Comparison of ENCODE assay signal across 25 cellular contexts in genomic region chr1:10061276-10061675, GRCh38. TPM values are rescaled to one million over a fixed set of nuclear protein-coding genes. Genes with fewer than 3 reads are reported as not detected.
DNase-seq lines count a peak whose midpoint lies in the region; FAIRE-seq and TF ChIP-seq lines count a peak whose summit lies in the region.
"Had no signal": no experiment of that assay in that cellular context is flagged by ENCODE, and none has a peak within 500 bp of the region (broad histone marks: within the 10 kb centered on the region; RNA-seq: fewer than 3 reads in every experiment).

No MANE protein-coding gene starts in this region.

- TF ChIP-seq CTCF in RWPE1 (conservative IDR thresholded peaks at IDR 0.05; ENCODE audit: low read depth), result no peak
- TF ChIP-seq CTCF in H1 (IDR thresholded peaks at IDR 0.05; ENCODE audit: control extremely low read depth in 1 of 3, insufficient read depth in 1 of 3, low read depth in 1 of 3, low read length in 3 of 3), result no peak
- TF ChIP-seq CTCF in D721Med (IDR thresholded peaks at IDR 0.05; ENCODE audit: insufficient read depth, missing control alignments), result no peak
- TF ChIP-seq CTCF in SK-N-SH (IDR thresholded peaks at IDR 0.05), result no peak

- H3K4me1 ChIP-seq in H1 (replicated peaks in 1 of 4; ENCODE audit: control insufficient read depth in 3 of 4, insufficient read depth in 4 of 4, low read length in 3 of 4) (peaks cover 2 to 8% (median 4%) of the 10 kb centered on the region in 4 experiments; a peak in 4 of 7 replicates), trophoblast cell (ENCODE audit: control insufficient read depth in 1 of 2, insufficient read depth in 2 of 2, low read length in 2 of 2) (peaks cover 19 to 27% of the 10 kb centered on the region in 2 experiments), SK-N-SH (ENCODE audit: control insufficient read depth in 1 of 2, insufficient read depth in 2 of 2, low read depth in 1 of 2, low read length in 1 of 2) (peaks cover 0 to 14% of the 10 kb centered on the region in 2 experiments; a peak in 3 of 4 replicates)

- no peak overlapping the region for H2BK15ac ChIP-seq in H1 (ENCODE audit: low read length)

- no peak for DNase-seq in RWPE1 (ENCODE audit: low spot score)
- DNase-seq in H1 (ENCODE audit: low read depth in 1 of 2, low spot score in 2 of 2), result no peak
- peak; percentile 54 to 62 for DNase-seq in trophoblast cell
- DNase-seq in D721Med (ENCODE audit: insufficient read length, low spot score), result no peak
- DNase-seq in SK-N-SH, result no peak
- DNase-seq: AML-193; Caco-2; Calu3; CD4-positive, alpha-beta T cell; CD8-positive, alpha-beta T cell; DMS 273 treated with DMSO at 0.1 percent for 48 hours; DMS153; DMS53; DMS79; DND-41; EL; GDM1 had no signal

- no peaks in the 10 kb centered on the region for H3K9me2 ChIP-seq in SK-N-SH

- no peak overlapping the region for H4K5ac ChIP-seq in H1 (ENCODE audit: insufficient read length, low read depth, low read length)

- H3K9me3 ChIP-seq in H1 (ENCODE audit: insufficient read depth in 2 of 2, low read depth in 1 of 2, low read length in 1 of 2) (no peaks in the 10 kb centered on the region), trophoblast cell (ENCODE audit: insufficient read depth, low read depth, low read length) (peaks cover 2% of the 10 kb centered on the region), SK-N-SH (no peaks in the 10 kb centered on the region)
- H3K9me3 ChIP-seq: A549; BLaER1 treated with 17β-estradiol and CSF1 and Interleukin-3, amounts not matched to agents 10 nM and 100 nM; Caco-2 had no signal

- H3K27me3 ChIP-seq in H1 (replicated peaks in 1 of 4; ENCODE audit: control insufficient read depth in 3 of 4, extremely low read depth in 1 of 4, insufficient read depth in 3 of 4, low read length in 3 of 4) (no peaks in the 10 kb centered on the region), trophoblast cell (ENCODE audit: insufficient read depth, low read length) (no peaks in the 10 kb centered on the region), SK-N-SH (ENCODE audit: insufficient read depth) (no peaks in the 10 kb centered on the region)
- H3K27me3 ChIP-seq: BLaER1 treated with 17β-estradiol and CSF1 and Interleukin-3, amounts not matched to agents 10 nM and 100 nM had no signal

- H3K4ac ChIP-seq in H1 (replicated peaks; ENCODE audit: insufficient read length, low read depth, low read length), result no peak overlapping the region
- H3K4ac ChIP-seq in trophoblast cell (ENCODE audit: low read depth, low read length), result no peak overlapping the region

- FAIRE-seq in H1 (lab: Jason Lieb, UNC) (no peak), D721Med (lab: Jason Lieb, UNC) (no peak)
- FAIRE-seq: A549, GM12878, GM12892, GM18507, GM19239 had no signal

- H2AFZ ChIP-seq in H1 (ENCODE audit: low read length), result no peak overlapping the region
- H2AFZ ChIP-seq in trophoblast cell (ENCODE audit: insufficient read depth, low read length, poor library complexity), result no peak overlapping the region
- H2AFZ ChIP-seq in SK-N-SH (ENCODE audit: low read depth), result no peak overlapping the region

- no peaks in the 10 kb centered on the region for H3K23me2 ChIP-seq in H1 (ENCODE audit: low read depth, low read length)

- H4K20me1 ChIP-seq in H1 (replicated peaks in 1 of 2; ENCODE audit: control insufficient read depth in 1 of 2, insufficient read depth in 2 of 2, low read length in 2 of 2), result peaks cover 5 to 14% of the 10 kb centered on the region in 2 experiments
- no peaks in the 10 kb centered on the region; the same call in 1 of the 2 replicates for H4K20me1 ChIP-seq in SK-N-SH (ENCODE audit: insufficient read depth)

- H3K4me2 ChIP-seq in H1 (ENCODE audit: insufficient read depth in 1 of 2, low read depth in 2 of 2, low read length in 2 of 2) (no peak overlapping the region), trophoblast cell (ENCODE audit: low read length) (no peak overlapping the region), SK-N-SH (no peak overlapping the region)
- H3K4me2 ChIP-seq: A549; BLaER1 treated with 17β-estradiol and CSF1 and Interleukin-3, amounts not matched to agents 10 nM and 100 nM had no signal

- H3K9ac ChIP-seq in H1 (replicated peaks in 1 of 4; ENCODE audit: extremely low read depth in 1 of 4, low read depth in 3 of 4, low read length in 3 of 4), result no peak overlapping the region
- H3K9ac ChIP-seq in trophoblast cell (ENCODE audit: low read length), result no peak overlapping the region
- H3K9ac ChIP-seq in SK-N-SH, result no peak overlapping the region
- H3K9ac ChIP-seq: BLaER1 treated with 17β-estradiol and CSF1 and Interleukin-3, amounts not matched to agents 10 nM and 100 nM had no signal

- H3K14ac ChIP-seq in H1 (ENCODE audit: insufficient read length) (no peak overlapping the region), trophoblast cell (ENCODE audit: low read length) (no peak overlapping the region)

- H2BK120ac ChIP-seq in H1 (replicated peaks; ENCODE audit: low read depth, low read length), result no peak overlapping the region
- no peak overlapping the region for H2BK120ac ChIP-seq in trophoblast cell (ENCODE audit: insufficient read depth, low read length, poor library complexity)

- H3K36me3 ChIP-seq in H1 (ENCODE audit: control insufficient read depth in 2 of 4, insufficient read depth in 4 of 4, low read length in 3 of 4), result no peaks in the 10 kb centered on the region
- peaks cover 0 to 5% of the 10 kb centered on the region in 2 experiments for H3K36me3 ChIP-seq in trophoblast cell (ENCODE audit: control insufficient read depth in 1 of 2, insufficient read depth in 2 of 2, low read length in 2 of 2)
- H3K36me3 ChIP-seq in SK-N-SH (replicated peaks in 1 of 2; ENCODE audit: control insufficient read depth in 1 of 2, insufficient read depth in 2 of 2, low read length in 1 of 2), result no peaks in the 10 kb centered on the region

- WGBS in H1 (ENCODE audit: extremely low coverage in 1 of 2, insufficient coverage in 1 of 2, insufficient read length in 1 of 2, insufficient replicate concordance in 2 of 2, low coverage in 1 of 2, low lambda C conversion rate in 2 of 2, missing lambda C conversion rate in 1 of 2), 2 experiments, result 88% methylated on average over 5 of the region's 5 CpGs; no CpG with 5 or more reads in 1 of the 2 experiments
- no CpG with 5 or more reads among the region's 5 CpGs for WGBS in trophoblast cell (ENCODE audit: extremely low coverage, insufficient coverage, insufficient read length)
- WGBS in SK-N-SH (ENCODE audit: low lambda C conversion rate), result 90% methylated on average over 5 of the region's 5 CpGs

- H3K23ac ChIP-seq in H1 (ENCODE audit: insufficient read length), result no peak overlapping the region
- H3K23ac ChIP-seq in trophoblast cell (ENCODE audit: low read length), result no peak overlapping the region

- H2AK5ac ChIP-seq in H1 (ENCODE audit: low read depth, low read length) (no peak overlapping the region), trophoblast cell (ENCODE audit: low read length) (no peak overlapping the region)

- POLR2A ChIA-PET in RWPE1 (lab: Yijun Ruan, JAX; ENCODE audit: low non-redundant PET), result no interaction called here
- POLR2A ChIA-PET in H1 (lab: Charles Lee; ENCODE audit: partially characterized antibody), result no interaction called here
- POLR2A ChIA-PET in SK-N-SH (lab: Yijun Ruan, JAX), result interaction anchor here (1.2 kb wide), 1 partner anchor 24 kb away, joined by 3 read pairs; no protein-coding TSS in a partner anchor

- CTCF ChIA-PET in RWPE1 (lab: Yijun Ruan, JAX) (no interaction called here), H1 (lab: Charles Lee; ENCODE audit: partially characterized antibody) (interaction anchor here (0.6 to 1.8 kb wide), 5 partner anchors 10 to 736 kb away, joined by 3 to 5 read pairs (median 3); no protein-coding TSS in a partner anchor), SK-N-SH (lab: Yijun Ruan, JAX) (interaction anchor here (1.2 kb wide), 1 partner anchor 13 kb away, joined by 3 read pairs; no protein-coding TSS in a partner anchor)

- no peak for TF ChIP-seq EP300 in H1 (IDR thresholded peaks at IDR 0.05; ENCODE audit: borderline replicate concordance in 1 of 2, low read depth in 2 of 2, low read length in 2 of 2)
- TF ChIP-seq EP300 in SK-N-SH (IDR thresholded peaks at IDR 0.05; ENCODE audit: borderline replicate concordance in 1 of 2, low read depth in 1 of 2, low read length in 1 of 2), result no peak

- H4K8ac ChIP-seq in H1 (ENCODE audit: extremely low read depth, insufficient read depth, low read length), result no peak overlapping the region
- H4K8ac ChIP-seq in trophoblast cell (ENCODE audit: low read depth, low read length), result no peak overlapping the region

- H4K91ac ChIP-seq in H1 (replicated peaks; ENCODE audit: insufficient read length, low read length) (no peak overlapping the region), trophoblast cell (ENCODE audit: low read depth, low read length) (no peak overlapping the region)

- H3F3A ChIP-seq in SK-N-SH (replicated peaks; ENCODE audit: insufficient read depth), result peaks cover 11% of the 10 kb centered on the region

- no peak overlapping the region for H2BK20ac ChIP-seq in H1 (ENCODE audit: low read length)

- H3K79me1 ChIP-seq in H1 (ENCODE audit: low read depth, low read length) (peaks cover 13% of the 10 kb centered on the region), trophoblast cell (ENCODE audit: low read length) (peaks cover 11% of the 10 kb centered on the region)

- no peak overlapping the region for H3K18ac ChIP-seq in H1 (ENCODE audit: extremely low read depth, low read length)
- H3K18ac ChIP-seq in trophoblast cell (ENCODE audit: low read length), result no peak overlapping the region

- no peak overlapping the region for H3K56ac ChIP-seq in H1 (replicated peaks; ENCODE audit: insufficient read length, low read depth, low read length)

- TF ChIP-seq POLR2A in H1 (IDR thresholded peaks at IDR 0.05; ENCODE audit: control extremely low read depth in 1 of 2, low read depth in 2 of 2, low read length in 2 of 2), result no peak

- peak overlapping the region; percentile 95 for H3K27ac ChIP-seq in RWPE1
- H3K27ac ChIP-seq in H1 (ENCODE audit: low read depth, low read length), result no peak overlapping the region
- H3K27ac ChIP-seq in trophoblast cell (ENCODE audit: low read depth, low read length), result no peak overlapping the region
- no peak overlapping the region for H3K27ac ChIP-seq in SK-N-SH (ENCODE audit: low read depth in 2 of 2, low read length in 1 of 2)
- H3K27ac ChIP-seq: 22Rv1; A549; BLaER1 treated with 17β-estradiol and CSF1 and Interleukin-3, amounts not matched to agents 10 nM and 100 nM; C4-2B had no signal

- no peak overlapping the region for H3K4me3 ChIP-seq in H1 (ENCODE audit: extremely low read depth in 1 of 4, insufficient read depth in 2 of 4, low read depth in 3 of 4, low read length in 4 of 4)
- no peak overlapping the region for H3K4me3 ChIP-seq in trophoblast cell (ENCODE audit: low read depth, low read length)
- no peak overlapping the region for H3K4me3 ChIP-seq in SK-N-SH (ENCODE audit: low read depth in 2 of 2, low read length in 1 of 2)
- H3K4me3 ChIP-seq: A549; BLaER1 treated with 17β-estradiol and CSF1 and Interleukin-3, amounts not matched to agents 10 nM and 100 nM; GM12878 had no signal

- H4K12ac ChIP-seq in trophoblast cell (ENCODE audit: low read depth, low read length), result no peak overlapping the region

- peaks cover 0 to 73% of the 10 kb centered on the region in 2 experiments; a peak in 3 of 4 replicates for H3K79me2 ChIP-seq in H1 (ENCODE audit: control insufficient read depth in 1 of 2, insufficient read depth in 2 of 2, low read length in 2 of 2)
- peaks cover 14% of the 10 kb centered on the region for H3K79me2 ChIP-seq in trophoblast cell (ENCODE audit: control insufficient read depth, insufficient read depth, low read length, poor library complexity)
- H3K79me2 ChIP-seq in SK-N-SH (ENCODE audit: insufficient read depth), result peaks cover 98% of the 10 kb centered on the region

- TF ChIP-seq RAD21 in H1 (IDR thresholded peaks at IDR 0.05 in 1 of 2, conservative IDR thresholded peaks at IDR 0.05 in 1 of 2; ENCODE audit: low read depth in 2 of 2, low read length in 2 of 2), result no peak
- TF ChIP-seq RAD21 in SK-N-SH (IDR thresholded peaks at IDR 0.05; ENCODE audit: low read length), result no peak

- H2BK12ac ChIP-seq in H1 (ENCODE audit: low read depth, low read length) (no peak overlapping the region), trophoblast cell (ENCODE audit: low read length) (no peak overlapping the region)

- H2BK5ac ChIP-seq in H1 (ENCODE audit: low read depth, low read length) (0 out of 2 replicates have a peak overlapping the region, but pooled peaks have one; percentile 35), trophoblast cell (ENCODE audit: low read depth, low read length, poor library complexity) (no peak overlapping the region)

RNA-seq across cellular contexts. Expression of gene UBE4B, which starts 28.5 kb away (rescaled TPM):
- 90.1 and 91.0 TPM in 2 replicates for total RNA-seq in H1 (2021; fragmentation: NEBNext Ultra II Directional; extraction: Animal tissue kit (Norgen Biotek cat#: 25700))
- polyA plus RNA-seq in H1 (2011; rRNA removed) (24.5 and 34.0 TPM in 2 replicates), SK-N-SH (2012; rRNA removed) (14.4 and 19.1 TPM in 2 replicates)
- 30.7 TPM for polyA plus RNA-seq in H1 (2011; cell fraction: cytosol; rRNA removed)
- polyA plus RNA-seq in H1 (2011; cell fraction: nucleus; rRNA removed), result 40.2 TPM
- polyA plus RNA-seq in H1 (2012, experiment 1 of 2), result 67.8 to 75.9 TPM (median 72.0 TPM) in 4 replicates
- 8.5 TPM for polyA plus RNA-seq in H1 (2012, experiment 2 of 2)
- 54.5 TPM for polyA plus RNA-seq in H1 (2013, experiment 1 of 2)
- 47.3 TPM for polyA plus RNA-seq in H1 (2013, experiment 2 of 2)
- 45.7 and 65.2 TPM in 2 replicates for polyA minus RNA-seq in H1 (2011; rRNA and poly(A)+ RNA removed)
- polyA minus RNA-seq in H1 (2011; cell fraction: cytosol; rRNA and poly(A)+ RNA removed), result 47.5 TPM
- polyA minus RNA-seq in H1 (2011; cell fraction: nucleus; rRNA and poly(A)+ RNA removed), result 37.2 TPM
- polyA plus RNA-seq in trophoblast cell (2013), result 43.2 and 44.4 TPM in 2 replicates
- 13.1 and 13.7 TPM in 2 replicates for polyA plus RNA-seq in SK-N-SH (2012; cell fraction: cytosol; rRNA removed)
- 39.9 and 45.0 TPM in 2 replicates for polyA plus RNA-seq in SK-N-SH (2012; cell fraction: nucleus; rRNA removed)

Comparison
In these comparisons a context has a peak if more than half of its experiments do, and no peak if none do; other contexts are left out.
1. DNase-seq: peak in trophoblast cell (2 of 2); none in RWPE1 (single experiment), H1 (0 of 2), D721Med (single experiment) and SK-N-SH (single experiment).